In genomic region chr2:11748018-11748860, GRCh38 we compare ENCODE assay signal across 9 cellular contexts. TPM values are rescaled to one million over a fixed set of nuclear protein-coding genes. Genes with fewer than 3 reads are reported as not detected.
A peak's percentile ranks its signal among the peaks of the same experiment; 100 is the strongest.
DNase-seq lines count a peak whose midpoint lies in the region; ATAC-seq and TF ChIP-seq lines count a peak whose summit lies in the region.
"Had no signal": no experiment of that assay in that cellular context is flagged by ENCODE, and none has a peak within 500 bp of the region (broad histone marks: within the 10 kb centered on the region; RNA-seq: fewer than 3 reads in every experiment).

No MANE protein-coding gene starts in this region.

- H3K4me3 ChIP-seq in lower lobe of right lung = peak overlapping the region; percentile 95

- no peak for DNase-seq in activated naive CD4-positive, alpha-beta T cell treated with Interleukin-2 at 50 U/mL for 16 hours
- peak; percentile 45 for DNase-seq in activated naive CD8-positive, alpha-beta T cell treated with anti-CD3 and anti-CD28 coated beads, Interleukin-2, amount 50 U/mL, for 24 hours
- DNase-seq in lower lobe of right lung (no peak), type B pancreatic cell (ENCODE audit: extremely low spot score, unreplicated experiment) (no peak), NCI-H526 treated with DMSO at 0.1 percent for 48 hours (lab: John Stamatoyannopoulos, UW) (no peak), caudate nucleus (lab: John Stamatoyannopoulos, UW) (no peak), T-helper 9 cell (no peak)

- no peaks in the 10 kb centered on the region for H3K9me3 Mint-ChIP-seq in activated naive CD4-positive, alpha-beta T cell treated with anti-CD3 and anti-CD28 coated beads, Interleukin-2, amount 50 U/mL, for 24 hours
- no peaks in the 10 kb centered on the region for H3K9me3 Mint-ChIP-seq in activated naive CD8-positive, alpha-beta T cell treated with anti-CD3 and anti-CD28 coated beads, Interleukin-2, amount 50 U/mL, for 24 hours
- H3K9me3 Mint-ChIP-seq in type B pancreatic cell = no peaks in the 10 kb centered on the region

- peak overlapping the region; percentile 91 for H3K4me3 Mint-ChIP-seq in activated naive CD4-positive, alpha-beta T cell treated with anti-CD3 and anti-CD28 coated beads, Interleukin-2, amount 50 U/mL, for 24 hours
- H3K4me3 Mint-ChIP-seq in activated naive CD8-positive, alpha-beta T cell treated with anti-CD3 and anti-CD28 coated beads, Interleukin-2, amount 50 U/mL, for 24 hours = peak overlapping the region; percentile 94
- peak overlapping the region; percentile 89 for H3K4me3 Mint-ChIP-seq in type B pancreatic cell

- H3K9me3 ChIP-seq in lower lobe of right lung = no peaks in the 10 kb centered on the region
- H3K9me3 ChIP-seq: pancreas had no signal

- H3K27me3 Mint-ChIP-seq in activated naive CD4-positive, alpha-beta T cell treated with anti-CD3 and anti-CD28 coated beads, Interleukin-2, amount 50 U/mL, for 24 hours = no peaks in the 10 kb centered on the region
- H3K27me3 Mint-ChIP-seq in activated naive CD8-positive, alpha-beta T cell treated with anti-CD3 and anti-CD28 coated beads, Interleukin-2, amount 50 U/mL, for 24 hours = no peaks in the 10 kb centered on the region
- peaks cover 22% of the 10 kb centered on the region for H3K27me3 Mint-ChIP-seq in type B pancreatic cell

- no peaks in the 10 kb centered on the region for H3K36me3 Mint-ChIP-seq in activated naive CD4-positive, alpha-beta T cell treated with anti-CD3 and anti-CD28 coated beads, Interleukin-2, amount 50 U/mL, for 24 hours
- no peaks in the 10 kb centered on the region for H3K36me3 Mint-ChIP-seq in activated naive CD8-positive, alpha-beta T cell treated with anti-CD3 and anti-CD28 coated beads, Interleukin-2, amount 50 U/mL, for 24 hours (ENCODE audit: low read depth)
- no peaks in the 10 kb centered on the region for H3K36me3 Mint-ChIP-seq in type B pancreatic cell

- ATAC-seq in activated naive CD8-positive, alpha-beta T cell treated with anti-CD3 and anti-CD28 coated beads, Interleukin-2, amount 50 U/mL, for 24 hours = no peak
- no peak for ATAC-seq in lower lobe of right lung
- ATAC-seq: pancreas had no signal

- intact Hi-C loops in lower lobe of right lung (cut with DNase I) = no loop called here

- H3K27ac ChIP-seq in lower lobe of right lung = peak overlapping the region; percentile 88
- no peak overlapping the region for H3K27ac ChIP-seq in caudate nucleus (ENCODE audit: low read depth, low read length)
- H3K27ac ChIP-seq: pancreas had no signal

- no peaks in the 10 kb centered on the region for H3K27me3 ChIP-seq in lower lobe of right lung (ENCODE audit: low read depth)
- H3K27me3 ChIP-seq: pancreas had no signal

- H3K4me1 ChIP-seq in lower lobe of right lung = peaks cover 81% of the 10 kb centered on the region

- no peak for TF ChIP-seq CTCF in lower lobe of right lung (IDR thresholded peaks at IDR 0.05)
- no peak for TF ChIP-seq CTCF in type B pancreatic cell (conservative IDR thresholded peaks at IDR 0.05)

- H3K4me1 Mint-ChIP-seq in activated naive CD4-positive, alpha-beta T cell treated with anti-CD3 and anti-CD28 coated beads, Interleukin-2, amount 50 U/mL, for 24 hours = peaks cover 81% of the 10 kb centered on the region
- peaks cover 89% of the 10 kb centered on the region for H3K4me1 Mint-ChIP-seq in activated naive CD8-positive, alpha-beta T cell treated with anti-CD3 and anti-CD28 coated beads, Interleukin-2, amount 50 U/mL, for 24 hours
- peaks cover 55% of the 10 kb centered on the region for H3K4me1 Mint-ChIP-seq in type B pancreatic cell (ENCODE audit: unreplicated experiment)

- H3K36me3 ChIP-seq in lower lobe of right lung = no peaks in the 10 kb centered on the region
- H3K36me3 ChIP-seq: pancreas had no signal

- peak overlapping the region; percentile 91 for H3K27ac Mint-ChIP-seq in activated naive CD4-positive, alpha-beta T cell treated with anti-CD3 and anti-CD28 coated beads, Interleukin-2, amount 50 U/mL, for 24 hours
- peak overlapping the region; percentile 88 for H3K27ac Mint-ChIP-seq in activated naive CD8-positive, alpha-beta T cell treated with anti-CD3 and anti-CD28 coated beads, Interleukin-2, amount 50 U/mL, for 24 hours
- peak overlapping the region; percentile 81 for H3K27ac Mint-ChIP-seq in type B pancreatic cell

RNA-seq across cellular contexts. Expression of gene LPIN1, which starts 1.8 kb away (rescaled TPM):
- total RNA-seq in lower lobe of right lung (52.7 TPM), type B pancreatic cell (ENCODE audit: low replicate concordance) (20.1 and 26.8 TPM in 2 replicates)
